12 cellular contexts compared by ENCODE assay signal in the genomic region with DNA sequence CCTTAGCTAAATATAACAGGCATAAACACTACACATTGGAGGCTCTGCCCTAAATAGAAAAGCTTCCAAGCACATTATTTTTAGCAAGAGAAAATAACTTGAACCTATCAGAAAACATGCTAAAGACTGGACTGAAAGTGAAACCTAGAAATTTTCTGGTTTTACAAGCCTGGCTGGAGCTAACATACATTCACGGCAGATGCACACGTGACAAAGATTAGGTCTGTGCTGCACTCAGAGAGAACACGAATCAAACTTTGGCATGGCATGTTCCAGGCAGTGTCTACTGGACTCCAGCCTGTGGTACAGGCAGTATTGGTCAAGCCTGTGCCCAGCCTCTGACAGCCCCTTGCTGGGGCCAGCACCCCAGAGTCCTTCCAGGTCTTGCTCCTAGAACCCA.
A peak's percentile ranks its signal among the peaks of the same experiment; 100 is the strongest.
DNase-seq lines count a peak whose midpoint lies in the region; ATAC-seq and TF ChIP-seq lines count a peak whose summit lies in the region.
"Had no signal": no experiment of that assay in that cellular context is flagged by ENCODE, and none has a peak within 500 bp of the region (broad histone marks: within the 10 kb centered on the region; RNA-seq: fewer than 3 reads in every experiment).

No MANE protein-coding gene starts in this region.

- peak overlapping the region; percentile 68 to 77 for H3K4me3 Mint-ChIP-seq in effector memory CD8-positive, alpha-beta T cell
- H3K4me3 Mint-ChIP-seq: activated CD4-positive, alpha-beta memory T cell treated with anti-CD3 and anti-CD28 coated beads for 36 hours had no signal

- peaks cover 2% of the 10 kb centered on the region for H3K36me3 Mint-ChIP-seq in effector memory CD8-positive, alpha-beta T cell (ENCODE audit: insufficient read depth)
- H3K36me3 Mint-ChIP-seq: activated CD4-positive, alpha-beta memory T cell treated with anti-CD3 and anti-CD28 coated beads for 36 hours; IgD-negative memory B cell had no signal

- no peaks in the 10 kb centered on the region for H3K9me3 Mint-ChIP-seq in effector memory CD8-positive, alpha-beta T cell
- H3K9me3 Mint-ChIP-seq: activated CD4-positive, alpha-beta memory T cell treated with anti-CD3 and anti-CD28 coated beads for 36 hours; IgD-negative memory B cell had no signal

- POLR2A ChIA-PET in GM10248 (lab: Yijun Ruan, JAX) = no interaction called here

- CTCF ChIA-PET in GM10248 (lab: Yijun Ruan, JAX) = no interaction called here

- no peak for TF ChIP-seq CTCF in GM10248 (IDR thresholded peaks at IDR 0.05; ENCODE audit: control extremely low read depth, extremely low read depth, low read depth, missing control alignments)

- ATAC-seq in GM19328 (IDR thresholded peaks at IDR 0.05; ENCODE audit: unreplicated experiment) (peak; percentile 77), HG03196 (IDR thresholded peaks at IDR 0.05; ENCODE audit: unreplicated experiment) (peak; percentile 49)
- peak; percentile 65 for ATAC-seq in effector memory CD8-positive, alpha-beta T cell (replicated peaks)

- intact Hi-C loops in posterior vena cava (cut with DNase I) = no loop called here

- H3K4me1 Mint-ChIP-seq in effector memory CD8-positive, alpha-beta T cell (ENCODE audit: low read depth in 2 of 2) = peaks cover 29 to 38% of the 10 kb centered on the region in 2 donors

- DNase-seq in GM10248 (ENCODE audit: extremely low spot score) (peak; percentile 59), hepatic stellate cell (ENCODE audit: low spot score) (no peak), HuH-7.5 (ENCODE audit: low spot score) (no peak), posterior vena cava (ENCODE audit: low spot score) (no peak), NCI-H1436 treated with DMSO at 0.1 percent for 48 hours (lab: John Stamatoyannopoulos, UW) (no peak)
- no peak for DNase-seq in effector memory CD8-positive, alpha-beta T cell
- DNase-seq: activated CD4-positive, alpha-beta memory T cell treated with anti-CD3 and anti-CD28 coated beads for 36 hours; COR-L47; stimulated activated CD4-positive, alpha-beta T cell treated with anti-CD3 and anti-CD28 coated beads, Interleukin-15, amount 100 ng/mL, for 24 hours had no signal

- H3K27ac Mint-ChIP-seq in effector memory CD8-positive, alpha-beta T cell = peak overlapping the region; percentile 37 to 96
- H3K27ac Mint-ChIP-seq: activated CD4-positive, alpha-beta memory T cell treated with anti-CD3 and anti-CD28 coated beads for 36 hours had no signal

- peaks cover 7 to 8% of the 10 kb centered on the region in 2 donors for H3K27me3 Mint-ChIP-seq in effector memory CD8-positive, alpha-beta T cell
- H3K27me3 Mint-ChIP-seq: activated CD4-positive, alpha-beta memory T cell treated with anti-CD3 and anti-CD28 coated beads for 36 hours had no signal
